9 cellular contexts compared by ENCODE assay signal in genomic region chr1:94783342-94784264, GRCh38. TPM values are rescaled to one million over a fixed set of nuclear protein-coding genes. Genes with fewer than 3 reads are reported as not detected.
DNase-seq lines count a peak whose midpoint lies in the region; ATAC-seq and TF ChIP-seq lines count a peak whose summit lies in the region.
"Had no signal": no experiment of that assay in that cellular context is flagged by ENCODE, and none has a peak within 500 bp of the region (broad histone marks: within the 10 kb centered on the region; RNA-seq: fewer than 3 reads in every experiment).

No MANE protein-coding gene starts in this region.

- TF ChIP-seq EP300 in transverse colon (IDR thresholded peaks at IDR 0.05; ENCODE audit: low read depth), result no peak

- in situ Hi-C loops in transverse colon (cut with MboI; ENCODE audit: low pct_ligation_motif_present in 1 of 4, low pct_unique_long_range_greater_than_20kb in 1 of 4, low sequenced_read_pairs in 3 of 4), result loop anchor here in 1 of 4 donors (25.0 kb wide), 1 partner anchor 721 kb away; no protein-coding TSS in a partner anchor

- no peaks in the 10 kb centered on the region for H3K9me3 ChIP-seq in transverse colon

- ATAC-seq in HG03139 (IDR thresholded peaks at IDR 0.05; ENCODE audit: unreplicated experiment) (no peak), HG02870 (IDR thresholded peaks at IDR 0.05; ENCODE audit: unreplicated experiment) (no peak), GM18519 (IDR thresholded peaks at IDR 0.05; ENCODE audit: low FRiP score, unreplicated experiment) (no peak)

- 35 to 57% methylated on average over 11 to 16 of the region's 16 CpGs for WGBS in transverse colon (ENCODE audit: low coverage in 1 of 2), 2 donors

- H3K4me1 ChIP-seq in transverse colon, result peaks cover 10 to 27% (median 21%) of the 10 kb centered on the region in 4 donors

- TF ChIP-seq POLR2A in transverse colon (IDR thresholded peaks at IDR 0.05), result peak; percentile 37

- H3K27me3 ChIP-seq in transverse colon, result no peaks in the 10 kb centered on the region

- H3K36me3 ChIP-seq in transverse colon, result no peaks in the 10 kb centered on the region

- H3K4me3 ChIP-seq in coronary artery (peak overlapping the region; percentile 33), transverse colon (no peak overlapping the region)

- intact Hi-C loops in transverse colon (cut with DNase I; ENCODE audit: low total_unique reads), result no loop called here

- H3K27ac ChIP-seq in coronary artery (peak overlapping the region; percentile 79 to 90), transverse colon (peak overlapping the region; percentile 81 to 85 (median 84))

- TF ChIP-seq CTCF in coronary artery (IDR thresholded peaks at IDR 0.05) (no peak), transverse colon (IDR thresholded peaks at IDR 0.05) (no peak)

- DNase-seq in NCI-H2029 (lab: John Stamatoyannopoulos, UW) (peak; percentile 61), coronary artery (ENCODE audit: low spot score) (peak; percentile 93), lung microvascular endothelial cell (ENCODE audit: low read depth in 2 of 2) (peak; percentile 54 to 61), transverse colon (peak; percentile 73), NCI-H128 (lab: John Stamatoyannopoulos, UW; ENCODE audit: unreplicated experiment) (no peak)
- DNase-seq: activated CD4-positive, alpha-beta T cell treated with anti-CD3 and anti-CD28 coated beads for 48 hours had no signal

RNA-seq across cellular contexts. Expression of gene SLC44A3, which starts 36.6 kb away (rescaled TPM):
- total RNA-seq in lung microvascular endothelial cell (2.0 and 4.8 TPM in 2 replicates), transverse colon (10 to 100 TPM; 20.6 to 60.5 (median 41.8) TPM)
